In the genomic region with DNA sequence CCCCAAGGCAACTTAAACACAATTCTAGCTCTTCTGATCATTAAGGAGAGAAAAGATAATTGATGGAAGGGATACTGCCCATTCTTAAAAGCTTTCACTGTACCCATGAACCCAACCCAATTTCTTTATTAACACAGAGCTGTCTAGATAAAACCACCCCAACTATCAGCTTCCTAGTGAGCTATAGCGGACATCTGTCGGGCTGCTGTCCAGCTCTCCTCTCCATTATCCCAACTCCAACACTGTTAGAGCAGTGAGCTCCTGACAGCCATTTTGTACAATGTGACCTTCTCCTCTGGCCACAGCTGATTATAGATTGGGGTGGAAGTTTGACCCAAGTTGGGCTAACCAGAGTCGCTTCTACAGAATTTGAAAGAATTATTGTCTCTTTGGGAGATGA, we compare ENCODE assay signal across 21 cellular contexts.
DNase-seq lines count a peak whose midpoint lies in the region; ATAC-seq and TF ChIP-seq lines count a peak whose summit lies in the region.
"Had no signal": no experiment of that assay in that cellular context is flagged by ENCODE, and none has a peak within 500 bp of the region (broad histone marks: within the 10 kb centered on the region; RNA-seq: fewer than 3 reads in every experiment).

No MANE protein-coding gene starts in this region.

- peaks cover 88% of the 10 kb centered on the region for H3K36me3 Mint-ChIP-seq in activated T-cell treated with anti-CD3 and anti-CD28 coated beads, Interleukin-2, amount 50 U/mL, for 24 hours (ENCODE audit: low read depth)
- H3K36me3 Mint-ChIP-seq in activated T-cell treated with anti-CD3 and anti-CD28 coated beads, Interleukin-2, amount 50 U/mL, for 4 hours (ENCODE audit: insufficient read depth), result peaks cover 18% of the 10 kb centered on the region
- peaks cover 26 to 74% of the 10 kb centered on the region in 2 donors for H3K36me3 Mint-ChIP-seq in CD4-positive, alpha-beta memory T cell
- H3K36me3 Mint-ChIP-seq in T-helper 17 cell (ENCODE audit: low read depth) (no peaks in the 10 kb centered on the region), glutamatergic neuron (ENCODE audit: unreplicated experiment) (no peaks in the 10 kb centered on the region)
- H3K36me3 Mint-ChIP-seq: IgD-negative memory B cell had no signal

- no peaks in the 10 kb centered on the region for H3K9me3 Mint-ChIP-seq in activated T-cell treated with anti-CD3 and anti-CD28 coated beads, Interleukin-2, amount 50 U/mL, for 24 hours
- H3K9me3 Mint-ChIP-seq in activated T-cell treated with anti-CD3 and anti-CD28 coated beads, Interleukin-2, amount 50 U/mL, for 4 hours, result no peaks in the 10 kb centered on the region
- no peaks in the 10 kb centered on the region for H3K9me3 Mint-ChIP-seq in CD4-positive, alpha-beta memory T cell
- no peaks in the 10 kb centered on the region for H3K9me3 Mint-ChIP-seq in glutamatergic neuron (ENCODE audit: unreplicated experiment)

- H3K9ac ChIP-seq in colonic mucosa (ENCODE audit: low read depth in 2 of 2, low read length in 2 of 2), result no peak overlapping the region
- H3K9ac ChIP-seq: GM23248 had no signal

- POLR2A ChIA-PET in CD4-positive, alpha-beta memory T cell (lab: Charles Lee; ENCODE audit: partially characterized antibody), result no interaction called here

- H3K36me3 ChIP-seq in CD4-positive, alpha-beta memory T cell (ENCODE audit: insufficient read depth, low read length), result peaks cover 42% of the 10 kb centered on the region
- H3K36me3 ChIP-seq in colonic mucosa, result no peaks in the 10 kb centered on the region
- H3K36me3 ChIP-seq: HAP-1 had no signal

- H3K27ac Mint-ChIP-seq in activated T-cell treated with anti-CD3 and anti-CD28 coated beads, Interleukin-2, amount 50 U/mL, for 24 hours, result peak overlapping the region; percentile 79
- peak overlapping the region in 4 of 7 donors; percentile 39 to 87 (median 64) for H3K27ac Mint-ChIP-seq in CD4-positive, alpha-beta memory T cell
- peak overlapping the region; percentile 56 for H3K27ac Mint-ChIP-seq in T-helper 17 cell
- peak overlapping the region; percentile 29 for H3K27ac Mint-ChIP-seq in glutamatergic neuron (ENCODE audit: unreplicated experiment)

- CTCF ChIA-PET in CD4-positive, alpha-beta memory T cell (lab: Charles Lee; ENCODE audit: partially characterized antibody), result interaction anchor here (0.9 to 2.0 kb wide), 12 partner anchors 9 to 522 kb away, joined by 3 to 9 read pairs (median 4); no protein-coding TSS in a partner anchor

- intact Hi-C loops in CD4-positive, alpha-beta memory T cell (cut with micrococcal nuclease), result no loop called here
- intact Hi-C loops in colonic mucosa (cut with DNase I), result no loop called here

- TF ChIP-seq CTCF in glutamatergic neuron (IDR thresholded peaks at IDR 0.05; ENCODE audit: partially characterized antibody, unreplicated experiment) (no peak), colonic mucosa (IDR thresholded peaks at IDR 0.05) (no peak)

- no peaks in the 10 kb centered on the region for H3K27me3 ChIP-seq in CD4-positive, alpha-beta memory T cell (ENCODE audit: insufficient read depth, low read length)
- no peaks in the 10 kb centered on the region for H3K27me3 ChIP-seq in colonic mucosa

- no peak for DNase-seq in activated T-cell treated with anti-CD3 and anti-CD28 coated beads, Interleukin-2, amount 50 U/mL, for 24 hours
- DNase-seq in activated T-cell treated with anti-CD3 and anti-CD28 coated beads, Interleukin-2, amount 50 U/mL, for 4 hours, result no peak
- no peak for DNase-seq in CD4-positive, alpha-beta memory T cell
- no peak for DNase-seq in T-helper 17 cell
- no peak for DNase-seq in glutamatergic neuron
- no peak for DNase-seq in colonic mucosa
- DNase-seq in globus pallidus (ENCODE audit: low spot score), result no peak
- DNase-seq: GM23248, Karpas-422, NCI-H1092, NCI-H146, NCI-H2029 treated with DMSO at 0.1 percent for 48 hours, NCI-H2171, NCI-H526, PC-9, SIG-M5 had no signal

- H3K4me3 Mint-ChIP-seq in activated T-cell treated with anti-CD3 and anti-CD28 coated beads, Interleukin-2, amount 50 U/mL, for 24 hours, result no peak overlapping the region
- H3K4me3 Mint-ChIP-seq in activated T-cell treated with anti-CD3 and anti-CD28 coated beads, Interleukin-2, amount 50 U/mL, for 4 hours, result no peak overlapping the region
- no peak overlapping the region for H3K4me3 Mint-ChIP-seq in CD4-positive, alpha-beta memory T cell
- no peak overlapping the region for H3K4me3 Mint-ChIP-seq in T-helper 17 cell
- H3K4me3 Mint-ChIP-seq in glutamatergic neuron (ENCODE audit: unreplicated experiment), result no peak overlapping the region
- H3K4me3 Mint-ChIP-seq: IgD-negative memory B cell had no signal

- no peaks in the 10 kb centered on the region for H3K27me3 Mint-ChIP-seq in activated T-cell treated with anti-CD3 and anti-CD28 coated beads, Interleukin-2, amount 50 U/mL, for 24 hours
- H3K27me3 Mint-ChIP-seq in activated T-cell treated with anti-CD3 and anti-CD28 coated beads, Interleukin-2, amount 50 U/mL, for 4 hours (ENCODE audit: low read depth), result no peaks in the 10 kb centered on the region
- no peaks in the 10 kb centered on the region for H3K27me3 Mint-ChIP-seq in CD4-positive, alpha-beta memory T cell
- H3K27me3 Mint-ChIP-seq in T-helper 17 cell (no peaks in the 10 kb centered on the region), glutamatergic neuron (ENCODE audit: unreplicated experiment) (no peaks in the 10 kb centered on the region)

- H3K4me1 ChIP-seq in CD4-positive, alpha-beta memory T cell (ENCODE audit: insufficient read depth, low read length), result peaks cover 61% of the 10 kb centered on the region
- H3K4me1 ChIP-seq in colonic mucosa, result no peaks in the 10 kb centered on the region
- H3K4me1 ChIP-seq: HAP-1 had no signal

- no peak for ATAC-seq in activated T-cell treated with anti-CD3 and anti-CD28 coated beads, Interleukin-2, amount 50 U/mL, for 4 hours
- ATAC-seq in T-helper 17 cell, result no peak
- ATAC-seq: GM12878 had no signal

- peaks cover 96% of the 10 kb centered on the region for H3K4me1 Mint-ChIP-seq in activated T-cell treated with anti-CD3 and anti-CD28 coated beads, Interleukin-2, amount 50 U/mL, for 24 hours (ENCODE audit: low read depth)
- peaks cover 71% of the 10 kb centered on the region for H3K4me1 Mint-ChIP-seq in activated T-cell treated with anti-CD3 and anti-CD28 coated beads, Interleukin-2, amount 50 U/mL, for 4 hours (ENCODE audit: low read depth)
- H3K4me1 Mint-ChIP-seq in CD4-positive, alpha-beta memory T cell, result peaks cover 25 to 64% (median 55%) of the 10 kb centered on the region in 4 donors
- H3K4me1 Mint-ChIP-seq in T-helper 17 cell (peaks cover 25% of the 10 kb centered on the region), glutamatergic neuron (ENCODE audit: low read depth, unreplicated experiment) (peaks cover 35% of the 10 kb centered on the region)

- no peak overlapping the region for H3K27ac ChIP-seq in CD4-positive, alpha-beta memory T cell (ENCODE audit: low read depth, low read length)
- no peak overlapping the region for H3K27ac ChIP-seq in colonic mucosa
- H3K27ac ChIP-seq: C4-2B, GM23248, PC-9, RWPE1 had no signal

- no peak overlapping the region for H3K4me3 ChIP-seq in CD4-positive, alpha-beta memory T cell (ENCODE audit: low read length in 2 of 2)
- no peak overlapping the region for H3K4me3 ChIP-seq in colonic mucosa
- H3K4me3 ChIP-seq: GM12878, GM23248, HAP-1, PC-9 had no signal

- H3K9me3 ChIP-seq in CD4-positive, alpha-beta memory T cell (ENCODE audit: control insufficient read depth in 1 of 2, low read length in 2 of 2), result no peaks in the 10 kb centered on the region
- no peaks in the 10 kb centered on the region for H3K9me3 ChIP-seq in T-helper 17 cell (ENCODE audit: control insufficient read depth, low read length, poor library complexity, severe bottlenecking)
- H3K9me3 ChIP-seq in colonic mucosa, result no peaks in the 10 kb centered on the region
- H3K9me3 ChIP-seq: HAP-1 had no signal

Comparison
In these comparisons a context has a peak if more than half of its experiments do, and no peak if none do; other contexts are left out.
1. H3K27ac Mint-ChIP-seq: peak in every context shown above with its lines; median percentile 79 in activated T-cell treated with anti-CD3 and anti-CD28 coated beads, Interleukin-2, amount 50 U/mL, for 24 hours; 64 in CD4-positive, alpha-beta memory T cell; 56 in T-helper 17 cell; 29 in glutamatergic neuron.